ENCODE assay signal across 1 cellular context in the genomic region with DNA sequence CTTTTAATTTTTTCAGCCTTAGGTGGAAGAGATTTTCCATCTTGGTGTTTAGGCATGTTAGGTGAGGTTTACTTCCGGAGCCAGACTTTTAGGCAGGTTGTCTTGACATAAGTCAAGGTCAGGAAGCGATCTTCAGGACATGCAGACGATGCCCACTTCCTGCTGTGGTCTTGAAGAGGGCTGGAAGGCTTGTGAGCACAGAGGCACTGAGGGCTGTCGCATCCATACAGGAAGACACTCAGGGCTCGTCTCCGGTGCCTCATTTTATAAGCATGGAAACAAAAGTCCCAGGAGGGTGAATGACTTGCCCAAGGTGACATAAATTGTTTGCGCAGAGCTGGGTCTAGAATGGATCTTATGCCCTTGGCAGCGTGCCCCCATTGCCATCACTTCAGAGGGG.
TF ChIP-seq lines count a peak whose summit lies in the region.

No MANE protein-coding gene starts in this region.

TF ChIP-seq in H1, 55 proteins besides CTCF, POLR2A, EP300 and RAD21:
- TF ChIP-seq, protein P1, sequence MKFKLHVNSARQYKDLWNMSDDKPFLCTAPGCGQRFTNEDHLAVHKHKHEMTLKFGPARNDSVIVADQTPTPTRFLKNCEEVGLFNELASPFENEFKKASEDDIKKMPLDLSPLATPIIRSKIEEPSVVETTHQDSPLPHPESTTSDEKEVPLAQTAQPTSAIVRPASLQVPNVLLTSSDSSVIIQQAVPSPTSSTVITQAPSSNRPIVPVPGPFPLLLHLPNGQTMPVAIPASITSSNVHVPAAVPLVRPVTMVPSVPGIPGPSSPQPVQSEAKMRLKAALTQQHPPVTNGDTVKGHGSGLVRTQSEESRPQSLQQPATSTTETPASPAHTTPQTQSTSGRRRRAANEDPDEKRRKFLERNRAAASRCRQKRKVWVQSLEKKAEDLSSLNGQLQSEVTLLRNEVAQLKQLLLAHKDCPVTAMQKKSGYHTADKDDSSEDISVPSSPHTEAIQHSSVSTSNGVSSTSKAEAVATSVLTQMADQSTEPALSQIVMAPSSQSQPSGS (IDR thresholded peaks at IDR 0.05; ENCODE audit: low read length): no peak
